In genomic region chr2:191127235-191127634, GRCh38 we compare ENCODE assay signal across 25 cellular contexts. TPM values are rescaled to one million over a fixed set of nuclear protein-coding genes. Genes with fewer than 3 reads are reported as not detected.
DNase-seq lines count a peak whose midpoint lies in the region; ATAC-seq lines count a peak whose summit lies in the region.
"Had no signal": no experiment of that assay in that cellular context is flagged by ENCODE, and none has a peak within 500 bp of the region (broad histone marks: within the 10 kb centered on the region; RNA-seq: fewer than 3 reads in every experiment).

No MANE protein-coding gene starts in this region.

- DNase-seq in activated T-cell treated with anti-CD3 and anti-CD28 coated beads, Interleukin-2, amount 50 U/mL, for 4 hours: no peak
- no peak for DNase-seq in activated T-cell treated with anti-CD3 and anti-CD28 coated beads, Interleukin-2, amount 50 U/mL, for 48 hours
- DNase-seq in T-cell: no peak
- no peak for DNase-seq in activated naive CD8-positive, alpha-beta T cell treated with anti-CD3 and anti-CD28 coated beads for 36 hours
- DNase-seq in stimulated activated naive CD8-positive, alpha-beta T cell treated with anti-CD3 and anti-CD28 coated beads, Interleukin-15, Interleukin-2, amounts not matched to agents 100 U/mL and 50 U/mL, for 24 hours: no peak
- DNase-seq in NCI-H1105 treated with DMSO at 0.1 percent for 48 hours (lab: John Stamatoyannopoulos, UW): no peak
- DNase-seq: ACHN; activated effector memory CD4-positive, alpha-beta T cell treated with Interleukin-2 at 50 U/mL for 16 hours; BE2C; COR-L47; GOT3; islet precursor cell; Karpas-422; left ventricle myocardium superior; NCI-H1694; NCI-H2171 treated with DMSO at 0.1 percent for 48 hours; NCI-H510A treated with DMSO at 0.1 percent for 48 hours; NK-92 treated with Interleukin-12 subunit alpha and Interleukin-12 subunit beta, amount 100 ng/mL, for 24 hours; nucleus accumbens; PC-9; T-helper 9 cell; tibial artery had no signal

- no peaks in the 10 kb centered on the region for H3K27me3 Mint-ChIP-seq in activated T-cell treated with anti-CD3 and anti-CD28 coated beads, Interleukin-2, amount 50 U/mL, for 4 hours (ENCODE audit: low read depth)
- no peaks in the 10 kb centered on the region for H3K27me3 Mint-ChIP-seq in T-cell
- H3K27me3 Mint-ChIP-seq in activated naive CD8-positive, alpha-beta T cell treated with anti-CD3 and anti-CD28 coated beads for 36 hours: no peaks in the 10 kb centered on the region

- H3K27ac Mint-ChIP-seq in T-cell: peak overlapping the region; percentile 70 to 82
- H3K27ac Mint-ChIP-seq in activated naive CD8-positive, alpha-beta T cell treated with anti-CD3 and anti-CD28 coated beads for 36 hours: peak overlapping the region; percentile 86

- peaks cover 5% of the 10 kb centered on the region for H3K9me3 Mint-ChIP-seq in activated T-cell treated with anti-CD3 and anti-CD28 coated beads, Interleukin-2, amount 50 U/mL, for 4 hours
- H3K9me3 Mint-ChIP-seq in T-cell: no peaks in the 10 kb centered on the region
- H3K9me3 Mint-ChIP-seq in activated naive CD8-positive, alpha-beta T cell treated with anti-CD3 and anti-CD28 coated beads for 36 hours: peaks cover 7% of the 10 kb centered on the region

- H3K4me3 Mint-ChIP-seq in activated T-cell treated with anti-CD3 and anti-CD28 coated beads, Interleukin-2, amount 50 U/mL, for 4 hours: peak overlapping the region; percentile 38
- H3K4me3 Mint-ChIP-seq in T-cell: peak overlapping the region in 2 of 3 donors; percentile 5 to 7
- H3K4me3 Mint-ChIP-seq in activated naive CD8-positive, alpha-beta T cell treated with anti-CD3 and anti-CD28 coated beads for 36 hours: no peak overlapping the region

- POLR2A ChIA-PET in T-cell (lab: Charles Lee): interaction anchor here (1.1 to 1.3 kb wide), 2 partner anchors 12 to 62 kb away, joined by 3 to 5 read pairs; no protein-coding TSS in a partner anchor

- CTCF ChIA-PET in T-cell (lab: Charles Lee): interaction anchor here in 1 of 2 donors (1.2 to 2.0 kb wide), 3 partner anchors 12 to 75 kb away, joined by 4 to 8 read pairs (median 4); partner anchors contain the start of gene STAT4

- H3K36me3 Mint-ChIP-seq in activated T-cell treated with anti-CD3 and anti-CD28 coated beads, Interleukin-2, amount 50 U/mL, for 4 hours (ENCODE audit: insufficient read depth): peaks cover 54% of the 10 kb centered on the region
- peaks cover 56% of the 10 kb centered on the region for H3K36me3 Mint-ChIP-seq in T-cell
- peaks cover 67% of the 10 kb centered on the region for H3K36me3 Mint-ChIP-seq in activated naive CD8-positive, alpha-beta T cell treated with anti-CD3 and anti-CD28 coated beads for 36 hours

- H3K4me1 Mint-ChIP-seq in activated T-cell treated with anti-CD3 and anti-CD28 coated beads, Interleukin-2, amount 50 U/mL, for 4 hours (ENCODE audit: low read depth): peaks cover 72% of the 10 kb centered on the region
- H3K4me1 Mint-ChIP-seq in T-cell: peaks cover 53 to 76% (median 73%) of the 10 kb centered on the region in 3 donors
- H3K4me1 Mint-ChIP-seq in activated naive CD8-positive, alpha-beta T cell treated with anti-CD3 and anti-CD28 coated beads for 36 hours: peaks cover 54% of the 10 kb centered on the region

- ATAC-seq in activated T-cell treated with anti-CD3 and anti-CD28 coated beads, Interleukin-2, amount 50 U/mL, for 4 hours: peak; percentile 47 to 64
- peak in 1 of 4 experiments; percentile 37 for ATAC-seq in T-cell (replicated peaks in 1 of 4)
- ATAC-seq in stimulated activated naive CD8-positive, alpha-beta T cell treated with anti-CD3 and anti-CD28 coated beads, Interleukin-15, Interleukin-2, amounts not matched to agents 100 U/mL and 50 U/mL, for 24 hours: peak; percentile 34
- no peak for ATAC-seq in GM19455 (IDR thresholded peaks at IDR 0.05; ENCODE audit: unreplicated experiment)
- ATAC-seq: left ventricle myocardium superior, Right ventricle myocardium inferior, SK-N-SH treated with all-trans-retinoic acid at 6 μM for 48 hours had no signal

RNA-seq across cellular contexts. Expression of gene STAT4, which starts 23.6 kb away (rescaled TPM):
- 10 to 100 TPM; 46.0 to 71.7 (median 69.5) TPM for total RNA-seq in activated T-cell treated with anti-CD3 and anti-CD28 coated beads, Interleukin-2, amount 50 U/mL, for 4 hours
- total RNA-seq in T-cell: 100 to 1,000 TPM in 2 of 5 donors, 10 to 100 TPM in 3; 79.5 to 141 (median 91.7) TPM
- total RNA-seq in activated naive CD8-positive, alpha-beta T cell treated with anti-CD3 and anti-CD28 coated beads for 36 hours: 10 to 100 TPM; 80.6 to 81.0 TPM
